9 cellular contexts compared by ENCODE assay signal in genomic region chr18:51032193-51032592, GRCh38. TPM values are rescaled to one million over a fixed set of nuclear protein-coding genes. Genes with fewer than 3 reads are reported as not detected.
DNase-seq lines count a peak whose midpoint lies in the region; ATAC-seq and TF ChIP-seq lines count a peak whose summit lies in the region.
"Had no signal": no experiment of that assay in that cellular context is flagged by ENCODE, and none has a peak within 500 bp of the region (broad histone marks: within the 10 kb centered on the region; RNA-seq: fewer than 3 reads in every experiment).

No MANE protein-coding gene starts in this region.

- BruUV-seq in mammary epithelial cell (replicated peaks; lab: Mats Ljungman, UMichigan) = no TSS peak

- H3K4me1 ChIP-seq in ACC112 (ENCODE audit: control insufficient read depth, insufficient read depth, low read length, unreplicated experiment) (peaks cover 33% of the 10 kb centered on the region), mammary epithelial cell (ENCODE audit: insufficient read depth, low read length) (peaks cover 6% of the 10 kb centered on the region), muscle layer of duodenum (ENCODE audit: control insufficient read depth in 1 of 2, insufficient read depth in 2 of 2, low read length in 2 of 2) (peaks cover 9 to 53% of the 10 kb centered on the region in 2 donors)

- H2AFZ ChIP-seq in ACC112 (ENCODE audit: low read length, unreplicated experiment) (no peak overlapping the region), mammary epithelial cell (ENCODE audit: low read depth, low read length) (no peak overlapping the region)

- peak overlapping the region; percentile 87 for H3K4me2 ChIP-seq in mammary epithelial cell (ENCODE audit: insufficient read depth, low read depth, low read length)

- H4K20me1 ChIP-seq in mammary epithelial cell (ENCODE audit: insufficient read depth, low read length) = no peaks in the 10 kb centered on the region

- H3K9me3 ChIP-seq in mammary epithelial cell (replicated peaks; ENCODE audit: insufficient read depth, low read length) = no peaks in the 10 kb centered on the region
- no peaks in the 10 kb centered on the region for H3K9me3 ChIP-seq in muscle layer of duodenum (ENCODE audit: control insufficient read depth in 1 of 2, low read length in 2 of 2)

- TF ChIP-seq CTCF in HFF-Myc (IDR thresholded peaks at IDR 0.05; ENCODE audit: low read depth, low read length, missing control alignments) (no peak), mammary epithelial cell (conservative IDR thresholded peaks at IDR 0.05 in 1 of 2, IDR thresholded peaks at IDR 0.05 in 1 of 2; ENCODE audit: extremely low read depth in 1 of 2, insufficient read depth in 1 of 2, low read depth in 1 of 2, low read length in 2 of 2) (no peak)

- DNase-seq in HFF-Myc (ENCODE audit: extremely low read depth, low read depth) (no peak), mammary epithelial cell (no peak), NOMO-1 (lab: John Stamatoyannopoulos, UW; ENCODE audit: unreplicated experiment in 2 of 2) (no peak), NK-92 (lab: John Stamatoyannopoulos, UW; ENCODE audit: unreplicated experiment) (no peak)
- DNase-seq in central memory CD4-positive, alpha-beta T cell = no peak
- DNase-seq: GDM1 had no signal

- 0 out of 2 replicates have a peak overlapping the region, but pooled peaks have one; percentile 4 for H3K27ac ChIP-seq in ACC112 (ENCODE audit: low read depth, low read length)
- H3K27ac ChIP-seq in mammary epithelial cell (ENCODE audit: insufficient read depth, low read depth, low read length) = no peak overlapping the region
- H3K27ac ChIP-seq in muscle layer of duodenum (ENCODE audit: low read length) = no peak overlapping the region

- in situ Hi-C loops in mammary epithelial cell (cut with MboI; ENCODE audit: low sequenced_read_pairs in 2 of 2) = no loop called here

- 2% methylated on average over 5 of the region's 5 CpGs for WGBS in mammary epithelial cell (ENCODE audit: low coverage, missing lambda C conversion rate)

- intact Hi-C loops in mammary epithelial cell (cut with micrococcal nuclease) = no loop called here

- ATAC-seq in HG03460 (IDR thresholded peaks at IDR 0.05; ENCODE audit: unreplicated experiment) = no peak

- CTCF ChIA-PET in mammary epithelial cell (lab: Charles Lee; ENCODE audit: low non-redundant PET) = no interaction called here

- H3K27me3 ChIP-seq in ACC112 (ENCODE audit: insufficient read depth, low read length) = no peaks in the 10 kb centered on the region
- H3K27me3 ChIP-seq in mammary epithelial cell (ENCODE audit: insufficient read depth, low read length) = no peaks in the 10 kb centered on the region
- no peaks in the 10 kb centered on the region for H3K27me3 ChIP-seq in muscle layer of duodenum (ENCODE audit: low read depth, low read length)

- peaks cover 90% of the 10 kb centered on the region for H3K79me2 ChIP-seq in ACC112 (ENCODE audit: control insufficient read depth, insufficient read depth, low read length, unreplicated experiment)
- H3K79me2 ChIP-seq in mammary epithelial cell (ENCODE audit: insufficient read depth, low read length) = peaks cover 88% of the 10 kb centered on the region

- H3K36me3 ChIP-seq in ACC112 (ENCODE audit: insufficient read depth, low read length) (no peaks in the 10 kb centered on the region), mammary epithelial cell (ENCODE audit: insufficient read depth, low read length) (no peaks in the 10 kb centered on the region), muscle layer of duodenum (ENCODE audit: control insufficient read depth in 1 of 2, insufficient read depth in 2 of 2, low read length in 2 of 2) (peaks cover 0 to 4% of the 10 kb centered on the region in 2 donors)

- dilution Hi-C loops in mammary epithelial cell (cut with HindIII; ENCODE audit: low sequenced_read_pairs) = no loop called here

- H3K9ac ChIP-seq in mammary epithelial cell (ENCODE audit: insufficient read depth, low read length) = peak overlapping the region; percentile 14

- H3K4me3 ChIP-seq in ACC112 (ENCODE audit: low read depth, low read length) = peak overlapping the region; percentile 99
- H3K4me3 ChIP-seq in HFF-Myc (replicated peaks; ENCODE audit: low read depth, low read length) = peak overlapping the region; percentile 71
- peak overlapping the region; percentile 4 to 72 (median 65) for H3K4me3 ChIP-seq in mammary epithelial cell (replicated peaks in 1 of 3; ENCODE audit: insufficient read depth in 1 of 3, low read depth in 2 of 3, low read length in 3 of 3)
- peak overlapping the region; percentile 79 to 91 for H3K4me3 ChIP-seq in muscle layer of duodenum (ENCODE audit: low read depth in 1 of 2, low read length in 2 of 2)

RNA-seq across cellular contexts. Expression of gene SMAD4, which starts 2.2 kb away (rescaled TPM):
- total RNA-seq in mammary epithelial cell = 100 to 1,000 TPM in 1 of 2 donors, 10 to 100 TPM in 1; 70.6 to 111 TPM
- polyA plus RNA-seq in mammary epithelial cell = 60.6 TPM
- polyA minus RNA-seq in mammary epithelial cell = 60.5 TPM
